ENCODE assay signal across 2 cellular contexts in genomic region chr9:127989094-127989493, GRCh38.
TF ChIP-seq lines count a peak whose summit lies in the region.

No MANE protein-coding gene starts in this region.

TF ChIP-seq in GM12878, 131 proteins besides CTCF, POLR2A, EP300 and RAD21:
- TF ChIP-seq POLR2AphosphoS5 (IDR thresholded peaks at IDR 0.05; ENCODE audit: low read length), result no peak
- 0 out of 2 replicates have a peak, but pooled peaks have one; percentile 54 for TF ChIP-seq ZNF24 (IDR thresholded peaks at IDR 0.05)

TF ChIP-seq in liver, 16 proteins besides CTCF, POLR2A, EP300 and RAD21:
- peak; percentile 77 for TF ChIP-seq SP1 (IDR thresholded peaks at IDR 0.05)
- peak; percentile 25 for TF ChIP-seq YY1 (IDR thresholded peaks at IDR 0.05)
- TF ChIP-seq GABPA (IDR thresholded peaks at IDR 0.05 in 1 of 2, conservative IDR thresholded peaks at IDR 0.05 in 1 of 2), result no peak
- TF ChIP-seq RXRA (IDR thresholded peaks at IDR 0.05), result peak in 1 of 2 donors; percentile 54
- TF ChIP-seq HNF4A (conservative IDR thresholded peaks at IDR 0.05), result peak; percentile 66 to 67
- TF ChIP-seq, protein P1, sequence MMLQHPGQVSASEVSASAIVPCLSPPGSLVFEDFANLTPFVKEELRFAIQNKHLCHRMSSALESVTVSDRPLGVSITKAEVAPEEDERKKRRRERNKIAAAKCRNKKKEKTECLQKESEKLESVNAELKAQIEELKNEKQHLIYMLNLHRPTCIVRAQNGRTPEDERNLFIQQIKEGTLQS (IDR thresholded peaks at IDR 0.05), result no peak
- TF ChIP-seq EGR1 (IDR thresholded peaks at IDR 0.05; ENCODE audit: low read depth in 2 of 2), result no peak
